8 cellular contexts compared by ENCODE assay signal in the genomic region with DNA sequence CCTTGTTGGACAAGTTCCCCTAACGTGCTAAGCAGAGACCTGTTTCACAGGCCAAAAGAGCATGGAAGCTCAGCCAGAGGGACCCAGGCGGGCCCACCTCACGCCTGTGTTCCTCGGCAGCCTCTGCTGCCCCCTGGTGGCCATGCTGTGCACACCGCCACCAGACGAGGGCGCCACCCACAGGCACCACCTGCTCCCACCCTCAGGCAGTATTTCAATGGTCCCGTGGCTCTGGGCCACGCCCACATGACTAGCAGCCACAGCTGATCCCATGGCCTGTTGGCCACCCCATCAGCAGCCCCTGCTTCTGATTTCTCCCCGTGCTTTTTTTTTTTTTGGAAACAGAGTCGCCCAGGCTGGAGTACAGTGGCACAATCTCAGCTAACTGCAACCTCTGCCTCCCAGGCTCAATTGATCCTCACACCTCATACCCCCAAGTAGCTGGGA. TPM values are rescaled to one million over a fixed set of nuclear protein-coding genes. Genes with fewer than 3 reads are reported as not detected.
DNase-seq lines count a peak whose midpoint lies in the region; ATAC-seq and TF ChIP-seq lines count a peak whose summit lies in the region.

No MANE protein-coding gene starts in this region.

- H3K27me3 ChIP-seq in neural progenitor cell = no peaks in the 10 kb centered on the region
- no peaks in the 10 kb centered on the region for H3K27me3 ChIP-seq in suprapubic skin

- peak; percentile 73 for ATAC-seq in GM21390 (IDR thresholded peaks at IDR 0.05; ENCODE audit: unreplicated experiment)

- no peak for TF ChIP-seq POLR2A in suprapubic skin (IDR thresholded peaks at IDR 0.05)

- no peaks in the 10 kb centered on the region for H3K4me1 Mint-ChIP-seq in activated T-helper 1 cell treated with anti-CD3 and anti-CD28 coated beads, Interleukin-12 subunit alpha, Interleukin-12 subunit beta, Interleukin-2, Interleukin-4 antibody, amounts not matched to agents 30 ng/mL and 10 ng/mL and 1 ng/mL, durations not matched to agents 14 hours and 24 hours and 36 hours (ENCODE audit: low read depth)
- no peaks in the 10 kb centered on the region for H3K4me1 Mint-ChIP-seq in neural progenitor cell

- H3K27ac ChIP-seq in neural progenitor cell = no peak overlapping the region
- H3K27ac ChIP-seq in suprapubic skin = no peak overlapping the region

- no peaks in the 10 kb centered on the region for H3K79me2 ChIP-seq in neural progenitor cell (ENCODE audit: low read depth)

- TF ChIP-seq CTCF in neural progenitor cell (IDR thresholded peaks at IDR 0.05) = peak; percentile 95
- peak; percentile 97 to 100 for TF ChIP-seq CTCF in suprapubic skin (IDR thresholded peaks at IDR 0.05)

- H3K9me3 ChIP-seq in neural progenitor cell (ENCODE audit: low read depth) (no peaks in the 10 kb centered on the region), suprapubic skin (no peaks in the 10 kb centered on the region)

- no peak overlapping the region for H3K4me2 ChIP-seq in neural progenitor cell

- intact Hi-C loops in activated T-helper 1 cell treated with anti-CD3 and anti-CD28 coated beads, Interleukin-12 subunit alpha, Interleukin-12 subunit beta, Interleukin-2, Interleukin-4 antibody, amounts not matched to agents 30 ng/mL and 10 ng/mL and 1 ng/mL, durations not matched to agents 14 hours and 24 hours and 36 hours (cut with micrococcal nuclease) = loop anchor here (1.0 to 2.0 kb wide), 3 partner anchors 18 to 44 kb away; partner anchors contain the start of genes MPG, POLR3K and SNRNP25

- peak; percentile 95 for DNase-seq in COLO829 (ENCODE audit: low spot score)
- peak; percentile 57 to 65 for DNase-seq in Kasumi-1 (lab: John Stamatoyannopoulos, UW)
- peak; percentile 77 for DNase-seq in RPMI7951 (ENCODE audit: low read depth)
- DNase-seq in activated T-helper 1 cell treated with anti-CD3 and anti-CD28 coated beads, Interleukin-12 subunit alpha, Interleukin-12 subunit beta, Interleukin-2, Interleukin-4 antibody, amounts not matched to agents 30 ng/mL and 10 ng/mL and 1 ng/mL, durations not matched to agents 14 hours and 24 hours and 36 hours (ENCODE audit: low spot score) = peak; percentile 86
- DNase-seq in fibroblast of peridontal ligament (ENCODE audit: extremely low read depth) = peak; percentile 81
- peak; percentile 96 for DNase-seq in neural progenitor cell (ENCODE audit: low spot score)
- peak; percentile 95 to 96 for DNase-seq in suprapubic skin (ENCODE audit: low spot score in 2 of 2)

- no peak overlapping the region for H3K4me3 Mint-ChIP-seq in activated T-helper 1 cell treated with anti-CD3 and anti-CD28 coated beads, Interleukin-12 subunit alpha, Interleukin-12 subunit beta, Interleukin-2, Interleukin-4 antibody, amounts not matched to agents 30 ng/mL and 10 ng/mL and 1 ng/mL, durations not matched to agents 14 hours and 24 hours and 36 hours
- peak overlapping the region; percentile 62 for H3K4me3 Mint-ChIP-seq in neural progenitor cell

- no peak overlapping the region for H2AFZ ChIP-seq in neural progenitor cell (replicated peaks)

- H3K27ac Mint-ChIP-seq in activated T-helper 1 cell treated with anti-CD3 and anti-CD28 coated beads, Interleukin-12 subunit alpha, Interleukin-12 subunit beta, Interleukin-2, Interleukin-4 antibody, amounts not matched to agents 30 ng/mL and 10 ng/mL and 1 ng/mL, durations not matched to agents 14 hours and 24 hours and 36 hours = peak overlapping the region; percentile 48
- H3K27ac Mint-ChIP-seq in neural progenitor cell = no peak overlapping the region

- WGBS in suprapubic skin = 9% methylated on average over 11 of the region's 11 CpGs

- peaks cover 7% of the 10 kb centered on the region for H4K20me1 ChIP-seq in neural progenitor cell (ENCODE audit: low read depth)

- H3K4me3 ChIP-seq in neural progenitor cell (no peak overlapping the region), suprapubic skin (no peak overlapping the region)

- H3F3A ChIP-seq in neural progenitor cell (ENCODE audit: low read depth) = peaks cover 5% of the 10 kb centered on the region

- H3K36me3 ChIP-seq in neural progenitor cell (no peaks in the 10 kb centered on the region), suprapubic skin (peaks cover 26% of the 10 kb centered on the region)

- no peak for TF ChIP-seq EP300 in suprapubic skin (IDR thresholded peaks at IDR 0.05)

- H3K27me3 Mint-ChIP-seq in activated T-helper 1 cell treated with anti-CD3 and anti-CD28 coated beads, Interleukin-12 subunit alpha, Interleukin-12 subunit beta, Interleukin-2, Interleukin-4 antibody, amounts not matched to agents 30 ng/mL and 10 ng/mL and 1 ng/mL, durations not matched to agents 14 hours and 24 hours and 36 hours (ENCODE audit: insufficient read depth) = no peaks in the 10 kb centered on the region
- H3K27me3 Mint-ChIP-seq in neural progenitor cell (ENCODE audit: insufficient read depth, low read depth) = peaks cover 6% of the 10 kb centered on the region

- H3K4me1 ChIP-seq in neural progenitor cell (no peaks in the 10 kb centered on the region), suprapubic skin (peaks cover 25% of the 10 kb centered on the region)

- H3K9me3 Mint-ChIP-seq in activated T-helper 1 cell treated with anti-CD3 and anti-CD28 coated beads, Interleukin-12 subunit alpha, Interleukin-12 subunit beta, Interleukin-2, Interleukin-4 antibody, amounts not matched to agents 30 ng/mL and 10 ng/mL and 1 ng/mL, durations not matched to agents 14 hours and 24 hours and 36 hours = no peaks in the 10 kb centered on the region
- no peaks in the 10 kb centered on the region for H3K9me3 Mint-ChIP-seq in neural progenitor cell

- no peaks in the 10 kb centered on the region for H3K36me3 Mint-ChIP-seq in activated T-helper 1 cell treated with anti-CD3 and anti-CD28 coated beads, Interleukin-12 subunit alpha, Interleukin-12 subunit beta, Interleukin-2, Interleukin-4 antibody, amounts not matched to agents 30 ng/mL and 10 ng/mL and 1 ng/mL, durations not matched to agents 14 hours and 24 hours and 36 hours (ENCODE audit: low read depth)
- peaks cover 2% of the 10 kb centered on the region for H3K36me3 Mint-ChIP-seq in neural progenitor cell

- no peak overlapping the region for H3K9ac ChIP-seq in neural progenitor cell

RNA-seq across cellular contexts. Expression of gene MPG, which starts 18.9 kb away (rescaled TPM):
- 80.5 and 88.8 TPM in 2 replicates for total RNA-seq in RPMI7951 (2014; rRNA removed; shearing (Covaris generic))
- 73.9 and 77.5 TPM in 2 replicates for total RNA-seq in activated T-helper 1 cell treated with anti-CD3 and anti-CD28 coated beads, Interleukin-12 subunit alpha, Interleukin-12 subunit beta, Interleukin-2, Interleukin-4 antibody, amounts not matched to agents 30 ng/mL and 10 ng/mL and 1 ng/mL, durations not matched to agents 14 hours and 24 hours and 36 hours
- total RNA-seq in neural progenitor cell (ENCODE audit: low replicate concordance) (21.2 and 63.4 TPM in 2 replicates), suprapubic skin (10 to 100 TPM; 46.8 to 94.4 (median 70.9) TPM)

RNA-seq across cellular contexts. Expression of gene RHBDF1, which starts 24.5 kb away (rescaled TPM):
- total RNA-seq in RPMI7951 (2014; rRNA removed; shearing (Covaris generic)) = 14.6 and 19.9 TPM in 2 replicates
- total RNA-seq in activated T-helper 1 cell treated with anti-CD3 and anti-CD28 coated beads, Interleukin-12 subunit alpha, Interleukin-12 subunit beta, Interleukin-2, Interleukin-4 antibody, amounts not matched to agents 30 ng/mL and 10 ng/mL and 1 ng/mL, durations not matched to agents 14 hours and 24 hours and 36 hours = 0.52 and 0.96 TPM in 2 replicates
- total RNA-seq in neural progenitor cell (ENCODE audit: low replicate concordance) (11.0 and 24.4 TPM in 2 replicates), suprapubic skin (100 to 1,000 TPM in 1 of 4 donors, 10 to 100 TPM in 3; 32.1 to 107 (median 41.2) TPM)

RNA-seq across cellular contexts. Expression of gene NPRL3, which starts 41.5 kb away (rescaled TPM):
- 4.6 and 6.0 TPM in 2 replicates for total RNA-seq in RPMI7951 (2014; rRNA removed; shearing (Covaris generic))
- total RNA-seq in activated T-helper 1 cell treated with anti-CD3 and anti-CD28 coated beads, Interleukin-12 subunit alpha, Interleukin-12 subunit beta, Interleukin-2, Interleukin-4 antibody, amounts not matched to agents 30 ng/mL and 10 ng/mL and 1 ng/mL, durations not matched to agents 14 hours and 24 hours and 36 hours = 51.5 and 51.8 TPM in 2 replicates
- 7.6 and 14.8 TPM in 2 replicates for total RNA-seq in neural progenitor cell (ENCODE audit: low replicate concordance)
- 10 to 100 TPM; 21.1 to 48.3 (median 35.6) TPM for total RNA-seq in suprapubic skin

RNA-seq across cellular contexts. Expression of gene SNRNP25, which starts 43.3 kb away (rescaled TPM):
- 39.0 and 49.0 TPM in 2 replicates for total RNA-seq in RPMI7951 (2014; rRNA removed; shearing (Covaris generic))
- total RNA-seq in activated T-helper 1 cell treated with anti-CD3 and anti-CD28 coated beads, Interleukin-12 subunit alpha, Interleukin-12 subunit beta, Interleukin-2, Interleukin-4 antibody, amounts not matched to agents 30 ng/mL and 10 ng/mL and 1 ng/mL, durations not matched to agents 14 hours and 24 hours and 36 hours = 98.9 and 101 TPM in 2 replicates
- 43.6 and 49.8 TPM in 2 replicates for total RNA-seq in neural progenitor cell (ENCODE audit: low replicate concordance)
- 10 to 100 TPM in 2 of 4 donors, 1 to 10 TPM in 2; 9.5 to 21.7 (median 13.9) TPM for total RNA-seq in suprapubic skin

RNA-seq across cellular contexts. Expression of gene POLR3K, which starts 43.5 kb away (rescaled TPM):
- 7.2 and 12.7 TPM in 2 replicates for total RNA-seq in RPMI7951 (2014; rRNA removed; shearing (Covaris generic))
- total RNA-seq in activated T-helper 1 cell treated with anti-CD3 and anti-CD28 coated beads, Interleukin-12 subunit alpha, Interleukin-12 subunit beta, Interleukin-2, Interleukin-4 antibody, amounts not matched to agents 30 ng/mL and 10 ng/mL and 1 ng/mL, durations not matched to agents 14 hours and 24 hours and 36 hours = 90.6 and 91.3 TPM in 2 replicates
- total RNA-seq in neural progenitor cell (ENCODE audit: low replicate concordance) = 9.2 and 11.0 TPM in 2 replicates
- total RNA-seq in suprapubic skin = 1 to 10 TPM; 2.0 to 2.8 (median 2.7) TPM
